ENCODE assay signal across 2 cellular contexts in the genomic region with DNA sequence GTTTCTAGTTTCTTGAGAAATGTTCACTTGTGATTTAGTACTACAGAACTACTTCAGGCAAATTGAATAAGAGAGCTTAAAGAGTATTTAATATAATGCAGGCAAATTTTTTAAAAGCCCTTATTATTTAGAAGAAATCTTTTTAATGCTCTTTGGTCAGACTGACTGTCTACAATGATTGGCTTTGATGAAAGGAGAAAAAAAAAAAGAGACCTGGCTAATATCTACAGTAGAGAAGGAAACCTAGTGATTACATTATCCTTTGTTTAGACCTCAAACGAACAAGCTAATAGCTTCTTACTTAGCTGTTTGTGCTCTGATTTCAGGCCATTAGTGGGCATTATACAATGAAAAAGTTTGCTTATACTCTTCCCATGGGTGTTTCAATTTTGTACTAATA.
A peak's percentile ranks its signal among the peaks of the same experiment; 100 is the strongest.
TF ChIP-seq lines count a peak whose summit lies in the region.

No MANE protein-coding gene starts in this region.

TF ChIP-seq in SK-N-SH treated with all-trans-retinoic acid at 6 μM for 48 hours, 23 proteins besides CTCF, POLR2A, EP300 and RAD21 (continued from another document):
- TF ChIP-seq ZNF8 (CRISPR knock-in tag; IDR thresholded peaks at IDR 0.05) (no peak), POU6F1 (CRISPR knock-in tag; IDR thresholded peaks at IDR 0.05; ENCODE audit: borderline replicate concordance, low read depth) (no peak), OSR1 (CRISPR knock-in tag; IDR thresholded peaks at IDR 0.05) (no peak), ISL1 (CRISPR knock-in tag; IDR thresholded peaks at IDR 0.05) (peak; percentile 79)

TF ChIP-seq in SK-N-SH, 30 proteins besides CTCF, POLR2A, EP300 and RAD21 (continued from another document):
- TF ChIP-seq CHD2 (IDR thresholded peaks at IDR 0.05; ENCODE audit: low read length, partially characterized antibody), result no peak
- no peak for TF ChIP-seq MAX (IDR thresholded peaks at IDR 0.05; ENCODE audit: low read depth)
- TF ChIP-seq MEF2A (IDR thresholded peaks at IDR 0.05; ENCODE audit: borderline replicate concordance, low read depth), result no peak
- TF ChIP-seq, protein P1, sequence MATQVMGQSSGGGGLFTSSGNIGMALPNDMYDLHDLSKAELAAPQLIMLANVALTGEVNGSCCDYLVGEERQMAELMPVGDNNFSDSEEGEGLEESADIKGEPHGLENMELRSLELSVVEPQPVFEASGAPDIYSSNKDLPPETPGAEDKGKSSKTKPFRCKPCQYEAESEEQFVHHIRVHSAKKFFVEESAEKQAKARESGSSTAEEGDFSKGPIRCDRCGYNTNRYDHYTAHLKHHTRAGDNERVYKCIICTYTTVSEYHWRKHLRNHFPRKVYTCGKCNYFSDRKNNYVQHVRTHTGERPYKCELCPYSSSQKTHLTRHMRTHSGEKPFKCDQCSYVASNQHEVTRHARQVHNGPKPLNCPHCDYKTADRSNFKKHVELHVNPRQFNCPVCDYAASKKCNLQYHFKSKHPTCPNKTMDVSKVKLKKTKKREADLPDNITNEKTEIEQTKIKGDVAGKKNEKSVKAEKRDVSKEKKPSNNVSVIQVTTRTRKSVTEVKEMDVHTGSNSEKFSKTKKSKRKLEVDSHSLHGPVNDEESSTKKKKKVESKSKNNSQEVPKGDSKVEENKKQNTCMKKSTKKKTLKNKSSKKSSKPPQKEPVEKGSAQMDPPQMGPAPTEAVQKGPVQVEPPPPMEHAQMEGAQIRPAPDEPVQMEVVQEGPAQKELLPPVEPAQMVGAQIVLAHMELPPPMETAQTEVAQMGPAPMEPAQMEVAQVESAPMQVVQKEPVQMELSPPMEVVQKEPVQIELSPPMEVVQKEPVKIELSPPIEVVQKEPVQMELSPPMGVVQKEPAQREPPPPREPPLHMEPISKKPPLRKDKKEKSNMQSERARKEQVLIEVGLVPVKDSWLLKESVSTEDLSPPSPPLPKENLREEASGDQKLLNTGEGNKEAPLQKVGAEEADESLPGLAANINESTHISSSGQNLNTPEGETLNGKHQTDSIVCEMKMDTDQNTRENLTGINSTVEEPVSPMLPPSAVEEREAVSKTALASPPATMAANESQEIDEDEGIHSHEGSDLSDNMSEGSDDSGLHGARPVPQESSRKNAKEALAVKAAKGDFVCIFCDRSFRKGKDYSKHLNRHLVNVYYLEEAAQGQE (IDR thresholded peaks at IDR 0.05; ENCODE audit: low read depth, low read length), result no peak
- no peak for TF ChIP-seq JUND (IDR thresholded peaks at IDR 0.05)
- no peak for TF ChIP-seq FOSL2 (IDR thresholded peaks at IDR 0.05; ENCODE audit: borderline replicate concordance, low read depth)
- no peak for TF ChIP-seq RXRA (IDR thresholded peaks at IDR 0.05; ENCODE audit: borderline replicate concordance, low read depth)
- TF ChIP-seq, protein P2, sequence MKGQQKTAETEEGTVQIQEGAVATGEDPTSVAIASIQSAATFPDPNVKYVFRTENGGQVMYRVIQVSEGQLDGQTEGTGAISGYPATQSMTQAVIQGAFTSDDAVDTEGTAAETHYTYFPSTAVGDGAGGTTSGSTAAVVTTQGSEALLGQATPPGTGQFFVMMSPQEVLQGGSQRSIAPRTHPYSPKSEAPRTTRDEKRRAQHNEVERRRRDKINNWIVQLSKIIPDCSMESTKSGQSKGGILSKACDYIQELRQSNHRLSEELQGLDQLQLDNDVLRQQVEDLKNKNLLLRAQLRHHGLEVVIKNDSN (IDR thresholded peaks at IDR 0.05; ENCODE audit: borderline replicate concordance, low read depth), result no peak
- no peak for TF ChIP-seq FOXM1 (IDR thresholded peaks at IDR 0.05; ENCODE audit: low read depth)
TF ChIP-seq in SK-N-SH: peak in this region for 0.
